1 cellular context compared by ENCODE assay signal in the genomic region with DNA sequence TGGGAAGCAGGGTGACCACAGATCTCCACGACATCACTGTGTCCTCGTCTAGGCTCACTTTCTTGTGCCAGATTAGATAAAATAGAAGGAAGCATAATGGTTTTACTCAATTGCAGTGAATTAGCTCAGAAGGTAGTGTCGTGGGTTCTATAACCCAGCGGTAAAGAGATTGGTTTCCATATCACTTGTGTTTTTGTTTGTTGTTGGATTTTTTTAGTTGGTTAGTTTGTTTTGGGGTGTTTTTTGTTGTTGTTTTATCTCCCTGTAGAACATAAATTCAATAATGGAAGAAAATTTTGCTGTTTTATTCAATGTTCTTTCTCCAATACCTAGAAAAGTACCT.
TF ChIP-seq lines count a peak whose summit lies in the region.

No MANE protein-coding gene starts in this region.

TF ChIP-seq in GM23338, 12 proteins besides CTCF, POLR2A, EP300 and RAD21 (continued from another document):
- TF ChIP-seq, protein P1, sequence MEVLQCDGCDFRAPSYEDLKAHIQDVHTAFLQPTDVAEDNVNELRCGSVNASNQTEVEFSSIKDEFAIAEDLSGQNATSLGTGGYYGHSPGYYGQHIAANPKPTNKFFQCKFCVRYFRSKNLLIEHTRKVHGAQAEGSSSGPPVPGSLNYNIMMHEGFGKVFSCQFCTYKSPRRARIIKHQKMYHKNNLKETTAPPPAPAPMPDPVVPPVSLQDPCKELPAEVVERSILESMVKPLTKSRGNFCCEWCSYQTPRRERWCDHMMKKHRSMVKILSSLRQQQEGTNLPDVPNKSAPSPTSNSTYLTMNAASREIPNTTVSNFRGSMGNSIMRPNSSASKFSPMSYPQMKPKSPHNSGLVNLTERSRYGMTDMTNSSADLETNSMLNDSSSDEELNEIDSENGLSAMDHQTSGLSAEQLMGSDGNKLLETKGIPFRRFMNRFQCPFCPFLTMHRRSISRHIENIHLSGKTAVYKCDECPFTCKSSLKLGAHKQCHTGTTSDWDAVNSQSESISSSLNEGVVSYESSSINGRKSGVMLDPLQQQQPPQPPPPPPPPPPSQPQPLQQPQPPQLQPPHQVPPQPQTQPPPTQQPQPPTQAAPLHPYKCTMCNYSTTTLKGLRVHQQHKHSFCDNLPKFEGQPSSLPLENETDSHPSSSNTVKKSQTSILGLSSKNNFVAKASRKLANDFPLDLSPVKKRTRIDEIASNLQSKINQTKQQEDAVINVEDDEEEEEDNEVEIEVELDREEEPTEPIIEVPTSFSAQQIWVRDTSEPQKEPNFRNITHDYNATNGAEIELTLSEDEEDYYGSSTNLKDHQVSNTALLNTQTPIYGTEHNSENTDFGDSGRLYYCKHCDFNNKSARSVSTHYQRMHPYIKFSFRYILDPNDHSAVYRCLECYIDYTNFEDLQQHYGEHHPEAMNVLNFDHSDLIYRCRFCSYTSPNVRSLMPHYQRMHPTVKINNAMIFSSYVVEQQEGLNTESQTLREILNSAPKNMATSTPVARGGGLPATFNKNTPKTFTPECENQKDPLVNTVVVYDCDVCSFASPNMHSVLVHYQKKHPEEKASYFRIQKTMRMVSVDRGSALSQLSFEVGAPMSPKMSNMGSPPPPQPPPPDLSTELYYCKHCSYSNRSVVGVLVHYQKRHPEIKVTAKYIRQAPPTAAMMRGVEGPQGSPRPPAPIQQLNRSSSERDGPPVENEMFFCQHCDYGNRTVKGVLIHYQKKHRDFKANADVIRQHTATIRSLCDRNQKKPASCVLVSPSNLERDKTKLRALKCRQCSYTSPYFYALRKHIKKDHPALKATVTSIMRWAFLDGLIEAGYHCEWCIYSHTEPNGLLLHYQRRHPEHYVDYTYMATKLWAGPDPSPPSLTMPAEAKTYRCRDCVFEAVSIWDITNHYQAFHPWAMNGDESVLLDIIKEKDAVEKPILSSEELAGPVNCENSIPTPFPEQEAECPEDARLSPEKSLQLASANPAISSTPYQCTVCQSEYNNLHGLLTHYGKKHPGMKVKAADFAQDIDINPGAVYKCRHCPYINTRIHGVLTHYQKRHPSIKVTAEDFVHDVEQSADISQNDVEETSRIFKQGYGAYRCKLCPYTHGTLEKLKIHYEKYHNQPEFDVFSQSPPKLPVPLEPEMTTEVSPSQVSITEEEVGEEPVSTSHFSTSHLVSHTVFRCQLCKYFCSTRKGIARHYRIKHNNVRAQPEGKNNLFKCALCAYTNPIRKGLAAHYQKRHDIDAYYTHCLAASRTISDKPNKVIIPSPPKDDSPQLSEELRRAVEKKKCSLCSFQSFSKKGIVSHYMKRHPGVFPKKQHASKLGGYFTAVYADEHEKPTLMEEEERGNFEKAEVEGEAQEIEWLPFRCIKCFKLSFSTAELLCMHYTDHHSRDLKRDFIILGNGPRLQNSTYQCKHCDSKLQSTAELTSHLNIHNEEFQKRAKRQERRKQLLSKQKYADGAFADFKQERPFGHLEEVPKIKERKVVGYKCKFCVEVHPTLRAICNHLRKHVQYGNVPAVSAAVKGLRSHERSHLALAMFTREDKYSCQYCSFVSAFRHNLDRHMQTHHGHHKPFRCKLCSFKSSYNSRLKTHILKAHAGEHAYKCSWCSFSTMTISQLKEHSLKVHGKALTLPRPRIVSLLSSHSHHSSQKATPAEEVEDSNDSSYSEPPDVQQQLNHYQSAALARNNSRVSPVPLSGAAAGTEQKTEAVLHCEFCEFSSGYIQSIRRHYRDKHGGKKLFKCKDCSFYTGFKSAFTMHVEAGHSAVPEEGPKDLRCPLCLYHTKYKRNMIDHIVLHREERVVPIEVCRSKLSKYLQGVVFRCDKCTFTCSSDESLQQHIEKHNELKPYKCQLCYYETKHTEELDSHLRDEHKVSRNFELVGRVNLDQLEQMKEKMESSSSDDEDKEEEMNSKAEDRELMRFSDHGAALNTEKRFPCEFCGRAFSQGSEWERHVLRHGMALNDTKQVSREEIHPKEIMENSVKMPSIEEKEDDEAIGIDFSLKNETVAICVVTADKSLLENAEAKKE (CRISPR knock-in tag; IDR thresholded peaks at IDR 0.05): no peak
- no peak for TF ChIP-seq NANOG (IDR thresholded peaks at IDR 0.05; ENCODE audit: borderline replicate concordance)
- TF ChIP-seq ZNF114 (CRISPR knock-in tag; IDR thresholded peaks at IDR 0.05): no peak
- TF ChIP-seq JUNB (IDR thresholded peaks at IDR 0.05; ENCODE audit: unreplicated experiment): no peak
- TF ChIP-seq POLR2AphosphoS5 (IDR thresholded peaks at IDR 0.05; ENCODE audit: low read depth): no peak
- no peak for TF ChIP-seq CREB1 (CRISPR knock-in tag; IDR thresholded peaks at IDR 0.05; ENCODE audit: low read depth)
- no peak for TF ChIP-seq ZNF331 (CRISPR knock-in tag; IDR thresholded peaks at IDR 0.05; ENCODE audit: low read depth)
